Comparison of ENCODE assay signal across 22 cellular contexts in genomic region chr16:17518441-17518840, GRCh38. TPM values are rescaled to one million over a fixed set of nuclear protein-coding genes. Genes with fewer than 3 reads are reported as not detected.
DNase-seq lines count a peak whose midpoint lies in the region; ATAC-seq and TF ChIP-seq lines count a peak whose summit lies in the region.
"Had no signal": no experiment of that assay in that cellular context is flagged by ENCODE, and none has a peak within 500 bp of the region (broad histone marks: within the 10 kb centered on the region; RNA-seq: fewer than 3 reads in every experiment).

No MANE protein-coding gene starts in this region.

- H3K14ac ChIP-seq in IMR-90 (replicated peaks; ENCODE audit: low read depth, low read length), result peak overlapping the region; percentile 84; the same call in 1 of the 2 replicates

- CTCF ChIA-PET in IMR-90 (lab: Yijun Ruan, JAX), result interaction anchor here (0.8 kb wide), 2 partner anchors 62 to 101 kb away, joined by 3 read pairs; no protein-coding TSS in a partner anchor
- CTCF ChIA-PET in CD8-positive, alpha-beta T cell (lab: Charles Lee), result no interaction called here

- no peak overlapping the region for H3K27ac Mint-ChIP-seq in CD8-positive, alpha-beta T cell
- H3K27ac Mint-ChIP-seq: activated CD4-positive, alpha-beta T cell treated with anti-CD3 and anti-CD28 coated beads for 36 hours; activated naive CD8-positive, alpha-beta T cell; dendritic cell treated with granulocyte-macrophage colony-stimulating factor and Interleukin-4, amounts not matched to agents 40 ng/mL and 50 ng/mL, for 4 days; IgD-negative memory B cell; stimulated activated naive CD8-positive, alpha-beta T cell treated with anti-CD3 and anti-CD28 coated beads, Interleukin-15, Interleukin-2, amounts not matched to agents 100 ng/mL and 50 ng/mL, for 24 hours had no signal

- no peaks in the 10 kb centered on the region for H3K36me3 Mint-ChIP-seq in CD8-positive, alpha-beta T cell
- H3K36me3 Mint-ChIP-seq: IgD-negative memory B cell had no signal

- peak overlapping the region; percentile 93 for H2AK5ac ChIP-seq in IMR-90 (ENCODE audit: low read depth, low read length)

- dilution Hi-C loops in IMR-90 (cut with HindIII; ENCODE audit: low sequenced_read_pairs, unreplicated experiment), result no loop called here

- peaks cover 21% of the 10 kb centered on the region for H3K9me1 ChIP-seq in IMR-90 (ENCODE audit: insufficient read depth, low read length)

- H3K4me3 Mint-ChIP-seq in CD8-positive, alpha-beta T cell, result no peak overlapping the region
- H3K4me3 Mint-ChIP-seq: activated CD4-positive, alpha-beta T cell treated with anti-CD3 and anti-CD28 coated beads for 36 hours; activated naive CD8-positive, alpha-beta T cell; dendritic cell treated with granulocyte-macrophage colony-stimulating factor and Interleukin-4, amounts not matched to agents 40 ng/mL and 50 ng/mL, for 4 days; IgD-negative memory B cell; stimulated activated naive CD8-positive, alpha-beta T cell treated with anti-CD3 and anti-CD28 coated beads, Interleukin-15, Interleukin-2, amounts not matched to agents 100 ng/mL and 50 ng/mL, for 24 hours had no signal

- TF ChIP-seq CTCF in IMR-90 (conservative IDR thresholded peaks at IDR 0.05; ENCODE audit: low read depth, low read length), result no peak
- TF ChIP-seq CTCF in fibroblast of villous mesenchyme (IDR thresholded peaks at IDR 0.05; ENCODE audit: insufficient read depth, low read depth, low read length), result no peak
- TF ChIP-seq CTCF in gastrocnemius medialis (IDR thresholded peaks at IDR 0.05 in 4 of 5, conservative IDR thresholded peaks at IDR 0.05 in 1 of 5), result no peak
- TF ChIP-seq CTCF in CD8-positive, alpha-beta T cell (IDR thresholded peaks at IDR 0.05), result no peak

- H3K4ac ChIP-seq in IMR-90 (ENCODE audit: low read depth, low read length), result peak overlapping the region; percentile 97

- H3K9ac ChIP-seq in IMR-90 (ENCODE audit: low read depth, low read length), result no peak overlapping the region
- H3K9ac ChIP-seq: BLaER1 had no signal

- H3K36me3 ChIP-seq in ACC112 (ENCODE audit: insufficient read depth, low read length), result no peaks in the 10 kb centered on the region
- no peaks in the 10 kb centered on the region for H3K36me3 ChIP-seq in IMR-90 (ENCODE audit: control insufficient read depth, insufficient read depth, low read length)
- H3K36me3 ChIP-seq in gastrocnemius medialis, result no peaks in the 10 kb centered on the region
- no peaks in the 10 kb centered on the region for H3K36me3 ChIP-seq in CD8-positive, alpha-beta T cell (ENCODE audit: insufficient read depth, low read length)
- H3K36me3 ChIP-seq: BLaER1 had no signal

- no peaks in the 10 kb centered on the region for H3K4me1 Mint-ChIP-seq in CD8-positive, alpha-beta T cell (ENCODE audit: low read depth)
- H3K4me1 Mint-ChIP-seq: activated CD4-positive, alpha-beta T cell treated with anti-CD3 and anti-CD28 coated beads for 36 hours had no signal

- ATAC-seq in IMR-90 (ENCODE audit: low read depth) (peak; percentile 57), HG02588 (IDR thresholded peaks at IDR 0.05; ENCODE audit: unreplicated experiment) (no peak), gastrocnemius medialis (no peak)
- no peak for ATAC-seq in CD8-positive, alpha-beta T cell
- ATAC-seq: activated CD4-positive, alpha-beta T cell treated with anti-CD3 and anti-CD28 coated beads for 36 hours had no signal

- H2AK9ac ChIP-seq in IMR-90 (replicated peaks; ENCODE audit: low read depth, low read length, poor library complexity), result peak overlapping the region; percentile 17

- H3K27ac ChIP-seq in ACC112 (ENCODE audit: low read depth, low read length), result peak overlapping the region; percentile 84
- H3K27ac ChIP-seq in IMR-90 (ENCODE audit: insufficient read depth, low read length), result peak overlapping the region; percentile 94
- H3K27ac ChIP-seq in gastrocnemius medialis, result no peak overlapping the region
- H3K27ac ChIP-seq in CD8-positive, alpha-beta T cell (ENCODE audit: low read depth, low read length), result no peak overlapping the region
- H3K27ac ChIP-seq: BLaER1 had no signal

- H2BK20ac ChIP-seq in IMR-90 (ENCODE audit: low read depth, low read length), result peak overlapping the region; percentile 98

- peak overlapping the region; percentile 78 for H3K4me2 ChIP-seq in IMR-90 (ENCODE audit: low read depth, low read length)
- H3K4me2 ChIP-seq: BLaER1 had no signal

- no peak for TF ChIP-seq RAD21 in IMR-90 (IDR thresholded peaks at IDR 0.05; ENCODE audit: low read length)

- H2BK120ac ChIP-seq in IMR-90 (ENCODE audit: low read depth, low read length), result peak overlapping the region; percentile 97

- no peaks in the 10 kb centered on the region for H3K79me1 ChIP-seq in IMR-90 (ENCODE audit: low read depth in 1 of 2, low read length in 2 of 2)

- peak overlapping the region; percentile 94 for H3K23ac ChIP-seq in IMR-90 (ENCODE audit: low read depth, low read length)

- H3K27me3 ChIP-seq in ACC112 (ENCODE audit: insufficient read depth, low read length) (no peaks in the 10 kb centered on the region), IMR-90 (ENCODE audit: control insufficient read depth, insufficient read depth, low read length) (no peaks in the 10 kb centered on the region), gastrocnemius medialis (peaks cover 0 to 2% (median 2%) of the 10 kb centered on the region in 3 donors)
- no peaks in the 10 kb centered on the region for H3K27me3 ChIP-seq in CD8-positive, alpha-beta T cell (ENCODE audit: insufficient read depth, low read length)
- H3K27me3 ChIP-seq: BLaER1 had no signal

- POLR2A ChIA-PET in IMR-90 (lab: Charles Lee; ENCODE audit: unreplicated experiment), result no interaction called here
- POLR2A ChIA-PET in CD8-positive, alpha-beta T cell (lab: Charles Lee), result no interaction called here

- no peak for TF ChIP-seq POLR2A in IMR-90 (IDR thresholded peaks at IDR 0.05; ENCODE audit: low read depth, low read length)
- TF ChIP-seq POLR2A in gastrocnemius medialis (IDR thresholded peaks at IDR 0.05), result no peak

- H2BK15ac ChIP-seq in IMR-90 (ENCODE audit: low read depth, low read length), result peak overlapping the region; percentile 89; the same call in 1 of the 3 replicates

- intact Hi-C loops in IMR-90 (cut with micrococcal nuclease) (no loop called here), gastrocnemius medialis (cut with DNase I; ENCODE audit: low total_unique reads) (no loop called here)
- intact Hi-C loops in CD8-positive, alpha-beta T cell (cut with DNase I, micrococcal nuclease), result no loop called here

- peak overlapping the region; percentile 90 for H4K5ac ChIP-seq in IMR-90 (ENCODE audit: low read depth, low read length)

- H3K9me3 ChIP-seq in IMR-90 (ENCODE audit: control insufficient read depth, insufficient read depth, low read length) (no peaks in the 10 kb centered on the region), gastrocnemius medialis (no peaks in the 10 kb centered on the region)
- no peaks in the 10 kb centered on the region for H3K9me3 ChIP-seq in CD8-positive, alpha-beta T cell (ENCODE audit: low read length)
- H3K9me3 ChIP-seq: BLaER1 had no signal

- H4K91ac ChIP-seq in IMR-90 (ENCODE audit: insufficient read depth, low read depth, low read length), result peak overlapping the region; percentile 98

- peak overlapping the region; percentile 91 for H3K56ac ChIP-seq in IMR-90 (ENCODE audit: extremely low read depth, insufficient read depth, low read length)

- BruUV-seq in IMR-90 (replicated peaks; lab: Mats Ljungman, UMichigan), result no TSS peak

- peaks cover 3% of the 10 kb centered on the region; the same call in 1 of the 2 replicates for H4K20me1 ChIP-seq in IMR-90 (ENCODE audit: insufficient read depth, low read length)
- H4K20me1 ChIP-seq: BLaER1 had no signal

- H3K27me3 Mint-ChIP-seq in CD8-positive, alpha-beta T cell (ENCODE audit: low read depth), result peaks cover 15% of the 10 kb centered on the region

- H3K9me3 Mint-ChIP-seq in CD8-positive, alpha-beta T cell, result no peaks in the 10 kb centered on the region
- H3K9me3 Mint-ChIP-seq: dendritic cell treated with granulocyte-macrophage colony-stimulating factor and Interleukin-4, amounts not matched to agents 40 ng/mL and 50 ng/mL, for 4 days; IgD-negative memory B cell; stimulated activated naive CD8-positive, alpha-beta T cell treated with anti-CD3 and anti-CD28 coated beads, Interleukin-15, Interleukin-2, amounts not matched to agents 100 ng/mL and 50 ng/mL, for 24 hours had no signal

- H3K4me3 ChIP-seq in ACC112 (ENCODE audit: low read depth, low read length), result peak overlapping the region; percentile 14; the same call in 1 of the 2 replicates
- H3K4me3 ChIP-seq in IMR-90 (ENCODE audit: insufficient read depth, low read depth, low read length), result no peak overlapping the region
- H3K4me3 ChIP-seq in fibroblast of villous mesenchyme (ENCODE audit: low read depth, low read length), result no peak overlapping the region
- H3K4me3 ChIP-seq in gastrocnemius medialis, result no peak overlapping the region
- H3K4me3 ChIP-seq in CD8-positive, alpha-beta T cell (ENCODE audit: low read depth, low read length), result no peak overlapping the region
- H3K4me3 ChIP-seq: BLaER1 had no signal

- H2BK5ac ChIP-seq in IMR-90 (ENCODE audit: low read depth, low read length, poor library complexity, severe bottlenecking), result peak overlapping the region; percentile 97

- H2AFZ ChIP-seq in ACC112 (ENCODE audit: low read length, unreplicated experiment), result no peak overlapping the region
- H2AFZ ChIP-seq in IMR-90 (replicated peaks; ENCODE audit: low read length, poor library complexity), result peak overlapping the region; percentile 28

- peak overlapping the region; percentile 57 to 92 for H4K8ac ChIP-seq in IMR-90 (ENCODE audit: low read depth in 2 of 2, low read length in 2 of 2)

- H3K4me1 ChIP-seq in ACC112 (ENCODE audit: control insufficient read depth, insufficient read depth, low read length, unreplicated experiment) (peaks cover 54% of the 10 kb centered on the region), IMR-90 (ENCODE audit: control insufficient read depth, insufficient read depth, low read length) (peaks cover 37% of the 10 kb centered on the region), gastrocnemius medialis (no peaks in the 10 kb centered on the region)
- H3K4me1 ChIP-seq in CD8-positive, alpha-beta T cell (ENCODE audit: insufficient read depth, low read length), result no peaks in the 10 kb centered on the region
- H3K4me1 ChIP-seq: BLaER1 had no signal

- WGBS in IMR-90 (ENCODE audit: extremely low coverage in 2 of 2, insufficient read length in 1 of 2), 2 experiments, result no CpG with 5 or more reads among the region's 3 CpGs

- no peaks in the 10 kb centered on the region for H3K79me2 ChIP-seq in ACC112 (ENCODE audit: control insufficient read depth, insufficient read depth, low read length, unreplicated experiment)

- in situ Hi-C loops in IMR-90 (cut with MboI; ENCODE audit: low sequenced_read_pairs), result no loop called here
- in situ Hi-C loops in gastrocnemius medialis (cut with MboI; ENCODE audit: low sequenced_read_pairs in 4 of 4), result no loop called here

- H3K18ac ChIP-seq in IMR-90 (ENCODE audit: low read depth, low read length), result peak overlapping the region; percentile 87

- DNase-seq in IMR-90 (peak; percentile 77), astrocyte of the hippocampus (ENCODE audit: low read depth, low spot score) (peak; percentile 43), fibroblast of villous mesenchyme (ENCODE audit: low read depth) (peak; percentile 44), medulla oblongata (ENCODE audit: extremely low spot score) (no peak), gastrocnemius medialis (no peak)
- no peak for DNase-seq in CD8-positive, alpha-beta T cell
- DNase-seq: 8988T; activated CD4-positive, alpha-beta T cell treated with anti-CD3 and anti-CD28 coated beads for 36 hours; glutamatergic neuron; NCI-H187; NCI-H748 treated with DMSO at 0.1 percent for 48 hours; posterior cingulate gyrus; SHP77 treated with DMSO at 0.1 percent for 48 hours; stimulated activated CD4-positive, alpha-beta T cell treated with anti-CD3 and anti-CD28 coated beads, Interleukin-2, amount 100 ng/mL, for 24 hours; T-helper 1 cell had no signal

RNA-seq across cellular contexts. Expression of gene XYLT1, which starts 47.7 kb away (rescaled TPM):
- total RNA-seq in IMR-90 (2012; rRNA removed) (11.1 and 12.7 TPM in 2 replicates), fibroblast of villous mesenchyme (2.6 and 10.6 TPM in 2 replicates), gastrocnemius medialis (1 to 10 TPM in 3 of 4 donors, under 1 TPM in 1; 0.87 to 7.9 (median 1.4) TPM)
- 9.0 and 9.7 TPM in 2 replicates for polyA plus RNA-seq in IMR-90 (2012; rRNA removed)
- polyA plus RNA-seq in IMR-90 (2012; cell fraction: cytosol; rRNA removed), result 4.3 and 4.9 TPM in 2 replicates
- 4.8 and 5.9 TPM in 2 replicates for polyA plus RNA-seq in IMR-90 (2012; cell fraction: nucleus; rRNA removed; ENCODE audit: low replicate concordance)
- 10 to 100 TPM; 14.1 to 16.1 TPM for total RNA-seq in CD8-positive, alpha-beta T cell

Comparison
In these comparisons a context has a peak if more than half of its experiments do, and no peak if none do; other contexts are left out.
1. H3K27ac ChIP-seq: peak in ACC112 (single experiment) and IMR-90 (single experiment); none in gastrocnemius medialis (0 of 4) and CD8-positive, alpha-beta T cell (single experiment).
2. DNase-seq: peak in IMR-90 (single experiment), astrocyte of the hippocampus (single experiment) and fibroblast of villous mesenchyme (single experiment); none in medulla oblongata (single experiment), gastrocnemius medialis (0 of 2) and CD8-positive, alpha-beta T cell (0 of 7).